ENCODE assay signal across 1 cellular context in the genomic region with DNA sequence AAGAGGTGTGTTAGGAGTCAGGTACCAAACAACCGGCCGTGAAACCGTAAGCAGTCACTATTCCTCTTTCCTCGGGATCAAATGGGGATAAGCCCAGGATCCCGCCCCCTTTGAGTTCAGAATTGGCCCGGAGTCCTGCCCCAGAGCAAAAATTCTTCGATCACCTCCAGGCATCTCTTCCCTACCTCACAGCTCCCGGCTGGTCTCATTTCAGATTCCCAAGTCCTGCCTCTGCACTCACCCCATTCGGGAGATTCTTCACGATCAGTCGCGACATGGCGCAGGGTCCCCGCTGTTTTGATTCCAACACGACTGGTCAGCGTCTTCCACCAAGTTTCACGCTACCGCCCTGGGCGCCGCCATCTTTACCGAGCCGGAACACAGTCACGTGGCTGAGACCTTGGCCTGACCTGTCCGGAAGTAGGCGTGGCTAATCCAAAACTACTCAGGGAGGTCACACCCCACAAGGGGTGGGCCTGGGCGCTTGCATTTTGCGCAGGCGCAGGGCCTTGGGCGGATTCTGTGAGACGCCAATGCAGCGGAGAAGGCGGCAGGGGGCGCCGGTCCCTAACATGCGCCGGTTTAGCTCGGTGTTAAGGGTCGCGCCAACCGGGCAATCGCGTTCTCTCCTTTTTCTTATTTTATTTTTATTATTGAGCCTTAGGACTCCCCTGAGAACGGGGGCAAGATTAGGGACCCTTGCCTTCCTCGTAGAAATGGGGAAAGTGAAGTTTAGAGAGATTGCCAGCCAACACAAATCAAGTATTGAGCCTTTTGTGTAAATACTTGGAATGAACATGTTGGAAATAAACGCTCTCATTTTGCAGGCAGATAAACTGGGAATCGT.
A peak's percentile ranks its signal among the peaks of the same experiment; 100 is the strongest.
TF ChIP-seq lines count a peak whose summit lies in the region.

A gene with protein sequence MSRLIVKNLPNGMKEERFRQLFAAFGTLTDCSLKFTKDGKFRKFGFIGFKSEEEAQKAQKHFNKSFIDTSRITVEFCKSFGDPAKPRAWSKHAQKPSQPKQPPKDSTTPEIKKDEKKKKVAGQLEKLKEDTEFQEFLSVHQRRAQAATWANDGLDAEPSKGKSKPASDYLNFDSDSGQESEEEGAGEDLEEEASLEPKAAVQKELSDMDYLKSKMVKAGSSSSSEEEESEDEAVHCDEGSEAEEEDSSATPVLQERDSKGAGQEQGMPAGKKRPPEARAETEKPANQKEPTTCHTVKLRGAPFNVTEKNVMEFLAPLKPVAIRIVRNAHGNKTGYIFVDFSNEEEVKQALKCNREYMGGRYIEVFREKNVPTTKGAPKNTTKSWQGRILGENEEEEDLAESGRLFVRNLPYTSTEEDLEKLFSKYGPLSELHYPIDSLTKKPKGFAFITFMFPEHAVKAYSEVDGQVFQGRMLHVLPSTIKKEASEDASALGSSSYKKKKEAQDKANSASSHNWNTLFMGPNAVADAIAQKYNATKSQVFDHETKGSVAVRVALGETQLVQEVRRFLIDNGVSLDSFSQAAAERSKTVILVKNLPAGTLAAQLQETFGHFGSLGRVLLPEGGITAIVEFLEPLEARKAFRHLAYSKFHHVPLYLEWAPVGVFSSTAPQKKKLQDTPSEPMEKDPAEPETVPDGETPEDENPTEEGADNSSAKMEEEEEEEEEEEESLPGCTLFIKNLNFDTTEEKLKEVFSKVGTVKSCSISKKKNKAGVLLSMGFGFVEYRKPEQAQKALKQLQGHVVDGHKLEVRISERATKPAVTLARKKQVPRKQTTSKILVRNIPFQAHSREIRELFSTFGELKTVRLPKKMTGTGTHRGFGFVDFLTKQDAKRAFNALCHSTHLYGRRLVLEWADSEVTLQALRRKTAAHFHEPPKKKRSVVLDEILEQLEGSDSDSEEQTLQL (minus strand): TSS at position 375 of the 847 bp plus-strand sequence. CDS start 98 bp downstream, at position 277.

TF ChIP-seq in HepG2, 621 proteins besides CTCF, POLR2A, EP300 and RAD21 (continued from another document and continues in another):
- no peak for TF ChIP-seq KIAA2018 (CRISPR knock-in tag; IDR thresholded peaks at IDR 0.05; ENCODE audit: borderline replicate concordance)
- no peak for TF ChIP-seq ZBTB2 (CRISPR knock-in tag; IDR thresholded peaks at IDR 0.05; ENCODE audit: low read depth)
- no peak for TF ChIP-seq MAFG (CRISPR knock-in tag; IDR thresholded peaks at IDR 0.05)
- TF ChIP-seq ZNF749 (CRISPR knock-in tag; IDR thresholded peaks at IDR 0.05; ENCODE audit: borderline replicate concordance), result no peak; the same call in 1 of the 2 replicates
- TF ChIP-seq SP2 (CRISPR knock-in tag; IDR thresholded peaks at IDR 0.05), result no peak
- TF ChIP-seq HDAC1 (CRISPR knock-in tag; IDR thresholded peaks at IDR 0.05), result peak; percentile 99
- no peak for TF ChIP-seq BRD4 (CRISPR knock-in tag; IDR thresholded peaks at IDR 0.05)
- no peak for TF ChIP-seq GTF2F1 (IDR thresholded peaks at IDR 0.05; ENCODE audit: low read length)
- TF ChIP-seq, protein P1, sequence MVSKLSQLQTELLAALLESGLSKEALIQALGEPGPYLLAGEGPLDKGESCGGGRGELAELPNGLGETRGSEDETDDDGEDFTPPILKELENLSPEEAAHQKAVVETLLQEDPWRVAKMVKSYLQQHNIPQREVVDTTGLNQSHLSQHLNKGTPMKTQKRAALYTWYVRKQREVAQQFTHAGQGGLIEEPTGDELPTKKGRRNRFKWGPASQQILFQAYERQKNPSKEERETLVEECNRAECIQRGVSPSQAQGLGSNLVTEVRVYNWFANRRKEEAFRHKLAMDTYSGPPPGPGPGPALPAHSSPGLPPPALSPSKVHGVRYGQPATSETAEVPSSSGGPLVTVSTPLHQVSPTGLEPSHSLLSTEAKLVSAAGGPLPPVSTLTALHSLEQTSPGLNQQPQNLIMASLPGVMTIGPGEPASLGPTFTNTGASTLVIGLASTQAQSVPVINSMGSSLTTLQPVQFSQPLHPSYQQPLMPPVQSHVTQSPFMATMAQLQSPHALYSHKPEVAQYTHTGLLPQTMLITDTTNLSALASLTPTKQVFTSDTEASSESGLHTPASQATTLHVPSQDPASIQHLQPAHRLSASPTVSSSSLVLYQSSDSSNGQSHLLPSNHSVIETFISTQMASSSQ (IDR thresholded peaks at IDR 0.05; ENCODE audit: low read depth), result no peak
- TF ChIP-seq, protein P1 (CRISPR knock-in tag; IDR thresholded peaks at IDR 0.05; ENCODE audit: borderline replicate concordance), result peak; percentile 48; the same call in 1 of the 2 replicates
- TF ChIP-seq CEBPG (CRISPR knock-in tag; IDR thresholded peaks at IDR 0.05), result no peak
- peak; percentile 98 for TF ChIP-seq ELF1 (CRISPR knock-in tag; IDR thresholded peaks at IDR 0.05)
- TF ChIP-seq MBNL3 (CRISPR knock-in tag; conservative IDR thresholded peaks at IDR 0.05), result no peak
- no peak for TF ChIP-seq ZNF362 (CRISPR knock-in tag; IDR thresholded peaks at IDR 0.05; ENCODE audit: borderline replicate concordance)
- TF ChIP-seq, protein P2, sequence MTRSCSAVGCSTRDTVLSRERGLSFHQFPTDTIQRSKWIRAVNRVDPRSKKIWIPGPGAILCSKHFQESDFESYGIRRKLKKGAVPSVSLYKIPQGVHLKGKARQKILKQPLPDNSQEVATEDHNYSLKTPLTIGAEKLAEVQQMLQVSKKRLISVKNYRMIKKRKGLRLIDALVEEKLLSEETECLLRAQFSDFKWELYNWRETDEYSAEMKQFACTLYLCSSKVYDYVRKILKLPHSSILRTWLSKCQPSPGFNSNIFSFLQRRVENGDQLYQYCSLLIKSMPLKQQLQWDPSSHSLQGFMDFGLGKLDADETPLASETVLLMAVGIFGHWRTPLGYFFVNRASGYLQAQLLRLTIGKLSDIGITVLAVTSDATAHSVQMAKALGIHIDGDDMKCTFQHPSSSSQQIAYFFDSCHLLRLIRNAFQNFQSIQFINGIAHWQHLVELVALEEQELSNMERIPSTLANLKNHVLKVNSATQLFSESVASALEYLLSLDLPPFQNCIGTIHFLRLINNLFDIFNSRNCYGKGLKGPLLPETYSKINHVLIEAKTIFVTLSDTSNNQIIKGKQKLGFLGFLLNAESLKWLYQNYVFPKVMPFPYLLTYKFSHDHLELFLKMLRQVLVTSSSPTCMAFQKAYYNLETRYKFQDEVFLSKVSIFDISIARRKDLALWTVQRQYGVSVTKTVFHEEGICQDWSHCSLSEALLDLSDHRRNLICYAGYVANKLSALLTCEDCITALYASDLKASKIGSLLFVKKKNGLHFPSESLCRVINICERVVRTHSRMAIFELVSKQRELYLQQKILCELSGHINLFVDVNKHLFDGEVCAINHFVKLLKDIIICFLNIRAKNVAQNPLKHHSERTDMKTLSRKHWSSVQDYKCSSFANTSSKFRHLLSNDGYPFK (CRISPR knock-in tag; IDR thresholded peaks at IDR 0.05; ENCODE audit: borderline replicate concordance), result peak; percentile 81; the same call in 1 of the 2 replicates
- no peak for TF ChIP-seq ZNF878 (CRISPR knock-in tag; IDR thresholded peaks at IDR 0.05)
- no peak for TF ChIP-seq REL (CRISPR knock-in tag; conservative IDR thresholded peaks at IDR 0.05)
- peak; percentile 54; the same call in 1 of the 2 replicates for TF ChIP-seq RFXANK (CRISPR knock-in tag; IDR thresholded peaks at IDR 0.05)
- no peak for TF ChIP-seq ATAD3A (CRISPR knock-in tag; IDR thresholded peaks at IDR 0.05)
- TF ChIP-seq SUZ12 (IDR thresholded peaks at IDR 0.05; ENCODE audit: low read depth, low read length), result no peak
- TF ChIP-seq, protein P3, sequence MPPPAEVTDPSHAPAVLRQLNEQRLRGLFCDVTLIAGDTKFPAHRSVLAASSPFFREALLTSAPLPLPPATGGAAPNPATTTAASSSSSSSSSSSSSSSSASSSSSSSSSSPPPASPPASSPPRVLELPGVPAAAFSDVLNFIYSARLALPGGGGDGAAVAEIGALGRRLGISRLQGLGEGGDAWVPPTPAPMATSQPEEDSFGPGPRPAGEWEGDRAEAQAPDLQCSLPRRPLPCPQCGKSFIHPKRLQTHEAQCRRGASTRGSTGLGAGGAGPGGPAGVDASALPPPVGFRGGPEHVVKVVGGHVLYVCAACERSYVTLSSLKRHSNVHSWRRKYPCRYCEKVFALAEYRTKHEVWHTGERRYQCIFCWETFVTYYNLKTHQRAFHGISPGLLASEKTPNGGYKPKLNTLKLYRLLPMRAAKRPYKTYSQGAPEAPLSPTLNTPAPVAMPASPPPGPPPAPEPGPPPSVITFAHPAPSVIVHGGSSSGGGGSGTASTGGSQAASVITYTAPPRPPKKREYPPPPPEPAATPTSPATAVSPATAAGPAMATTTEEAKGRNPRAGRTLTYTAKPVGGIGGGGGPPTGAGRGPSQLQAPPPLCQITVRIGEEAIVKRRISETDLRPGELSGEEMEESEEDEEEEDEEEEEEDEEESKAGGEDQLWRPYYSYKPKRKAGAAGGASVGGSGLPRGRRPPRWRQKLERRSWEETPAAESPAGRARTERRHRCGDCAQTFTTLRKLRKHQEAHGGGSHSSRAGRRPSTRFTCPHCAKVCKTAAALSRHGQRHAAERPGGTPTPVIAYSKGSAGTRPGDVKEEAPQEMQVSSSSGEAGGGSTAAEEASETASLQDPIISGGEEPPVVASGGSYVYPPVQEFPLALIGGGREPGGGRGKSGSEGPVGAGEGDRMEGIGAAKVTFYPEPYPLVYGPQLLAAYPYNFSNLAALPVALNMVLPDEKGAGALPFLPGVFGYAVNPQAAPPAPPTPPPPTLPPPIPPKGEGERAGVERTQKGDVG (CRISPR knock-in tag; IDR thresholded peaks at IDR 0.05; ENCODE audit: borderline replicate concordance), result 0 out of 2 replicates have a peak, but pooled peaks have one; percentile 50
- no peak for TF ChIP-seq HDAC6 (IDR thresholded peaks at IDR 0.05; ENCODE audit: low read depth, low read length)
